In the genomic region with DNA sequence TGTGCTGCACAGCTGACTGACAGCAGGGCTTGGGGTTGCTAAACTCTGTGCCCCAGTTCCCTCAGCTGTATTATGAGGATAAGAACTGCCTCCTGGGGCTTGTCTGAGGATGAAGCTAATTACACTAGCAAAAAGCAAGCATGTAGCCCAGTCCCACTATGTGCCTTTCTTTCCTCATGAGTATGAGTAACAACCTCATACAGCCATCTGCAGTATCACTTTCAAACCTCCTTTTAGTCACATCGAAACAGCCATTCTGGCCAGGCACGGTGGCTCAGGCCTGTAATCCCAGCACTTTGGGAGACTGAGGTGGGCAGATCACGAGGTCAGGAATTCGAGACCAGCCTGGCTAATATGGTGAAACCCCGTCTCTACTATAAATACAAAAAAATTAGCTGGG, we compare ENCODE assay signal across 27 cellular contexts.
A peak's percentile ranks its signal among the peaks of the same experiment; 100 is the strongest.
DNase-seq lines count a peak whose midpoint lies in the region; ATAC-seq lines count a peak whose summit lies in the region.
"Had no signal": no experiment of that assay in that cellular context is flagged by ENCODE, and none has a peak within 500 bp of the region (broad histone marks: within the 10 kb centered on the region; RNA-seq: fewer than 3 reads in every experiment).

No MANE protein-coding gene starts in this region.

- CTCF ChIA-PET in naive thymus-derived CD4-positive, alpha-beta T cell (lab: Charles Lee) = no interaction called here

- no peaks in the 10 kb centered on the region for H3K9me3 Mint-ChIP-seq in activated T-helper 17 cell treated with anti-CD3 and anti-CD28 coated beads, Interleukin-2, amount 50 U/mL, for 72 hours
- H3K9me3 Mint-ChIP-seq in naive thymus-derived CD4-positive, alpha-beta T cell = no peaks in the 10 kb centered on the region
- H3K9me3 Mint-ChIP-seq: activated naive CD4-positive, alpha-beta T cell treated with anti-CD3 and anti-CD28 coated beads for 36 hours; activated T-cell treated with anti-CD3 and anti-CD28 coated beads, Interleukin-2, amount 50 U/mL, for 24 hours; endodermal cell; natural killer cell treated with Interleukin-12 subunit alpha and Interleukin-12 subunit beta and Interleukin-15 and Interleukin-18, amount 100 ng/mL, for 72 hours; T-helper 1 cell treated with Interleukin-12 subunit alpha and Interleukin-12 subunit beta and Interleukin-4 antibody, amounts not matched to agents 30 μg/mL and 1 μg/mL, for 36 hours had no signal

- no peak overlapping the region for H3K27ac ChIP-seq in naive thymus-derived CD4-positive, alpha-beta T cell (ENCODE audit: low read depth, low read length)
- H3K27ac ChIP-seq: C4-2B, esophagus muscularis mucosa, right atrium auricular region, SK-N-MC, thyroid gland had no signal

- ATAC-seq in GM18861 (IDR thresholded peaks at IDR 0.05; ENCODE audit: unreplicated experiment) (peak; percentile 74), GM21367 (IDR thresholded peaks at IDR 0.05; ENCODE audit: unreplicated experiment) (peak; percentile 62), HG02885 (IDR thresholded peaks at IDR 0.05; ENCODE audit: poor library complexity, unreplicated experiment) (peak; percentile 81)
- peak; percentile 82 for ATAC-seq in activated T-helper 17 cell treated with anti-CD3 and anti-CD28 coated beads, Interleukin-2, amount 50 U/mL, for 72 hours (replicated peaks)
- no peak for ATAC-seq in naive thymus-derived CD4-positive, alpha-beta T cell
- ATAC-seq: natural killer cell treated with Interleukin-12 subunit alpha and Interleukin-12 subunit beta and Interleukin-15 and Interleukin-18, amount 100 ng/mL, for 72 hours had no signal

- H3K36me3 ChIP-seq in naive thymus-derived CD4-positive, alpha-beta T cell (ENCODE audit: control insufficient read depth in 2 of 3, insufficient read depth in 3 of 3, low read length in 3 of 3) = no peaks in the 10 kb centered on the region

- no peak for DNase-seq in NCI-H2081 treated with DMSO at 0.1 percent for 48 hours (lab: John Stamatoyannopoulos, UW)
- no peak for DNase-seq in NCI-H1930 (lab: John Stamatoyannopoulos, UW)
- no peak for DNase-seq in naive thymus-derived CD4-positive, alpha-beta T cell
- DNase-seq: activated naive CD4-positive, alpha-beta T cell treated with anti-CD3 and anti-CD28 coated beads for 36 hours; activated T-cell treated with anti-CD3 and anti-CD28 coated beads, Interleukin-2, amount 50 U/mL, for 24 hours; anterior cingulate cortex; endodermal cell; foreskin melanocyte; HCEC 1CT; IMR-90; NCI-H1092; NCI-H187 treated with DMSO at 0.1 percent for 48 hours; NCI-H345; NCI-H774; stimulated activated CD4-positive, alpha-beta T cell treated with anti-CD3 and anti-CD28 coated beads, Interleukin-4, amount 100 ng/mL, for 1 hour; stimulated activated naive CD4-positive, alpha-beta T cell treated with Interleukin-2 at 50 U/mL for 16 hours; thyroid gland had no signal

- H3K4me3 ChIP-seq in naive thymus-derived CD4-positive, alpha-beta T cell (ENCODE audit: low read length) = no peak overlapping the region
- H3K4me3 ChIP-seq: esophagus muscularis mucosa, right atrium auricular region, SK-N-MC, thyroid gland had no signal

- POLR2A ChIA-PET in naive thymus-derived CD4-positive, alpha-beta T cell (lab: Charles Lee) = no interaction called here

- H3K27me3 Mint-ChIP-seq in activated T-helper 17 cell treated with anti-CD3 and anti-CD28 coated beads, Interleukin-2, amount 50 U/mL, for 72 hours = no peaks in the 10 kb centered on the region
- H3K27me3 Mint-ChIP-seq in naive thymus-derived CD4-positive, alpha-beta T cell = peaks cover 0 to 12% (median 5%) of the 10 kb centered on the region in 5 donors
- H3K27me3 Mint-ChIP-seq: activated T-cell treated with anti-CD3 and anti-CD28 coated beads, Interleukin-2, amount 50 U/mL, for 24 hours had no signal

- no peaks in the 10 kb centered on the region for H3K4me1 Mint-ChIP-seq in activated T-helper 17 cell treated with anti-CD3 and anti-CD28 coated beads, Interleukin-2, amount 50 U/mL, for 72 hours
- H3K4me1 Mint-ChIP-seq in naive thymus-derived CD4-positive, alpha-beta T cell = peaks cover 0 to 3% (median 0%) of the 10 kb centered on the region in 7 donors
- H3K4me1 Mint-ChIP-seq: endodermal cell had no signal

- H3K36me3 Mint-ChIP-seq in activated T-helper 17 cell treated with anti-CD3 and anti-CD28 coated beads, Interleukin-2, amount 50 U/mL, for 72 hours (ENCODE audit: low read depth) = no peaks in the 10 kb centered on the region
- H3K36me3 Mint-ChIP-seq in naive thymus-derived CD4-positive, alpha-beta T cell = no peaks in the 10 kb centered on the region
- H3K36me3 Mint-ChIP-seq: natural killer cell treated with Interleukin-12 subunit alpha and Interleukin-12 subunit beta and Interleukin-15 and Interleukin-18, amount 100 ng/mL, for 72 hours had no signal

- H3K27me3 ChIP-seq in naive thymus-derived CD4-positive, alpha-beta T cell (ENCODE audit: control insufficient read depth in 2 of 2, insufficient read depth in 2 of 2, low read length in 2 of 2) = no peaks in the 10 kb centered on the region
- H3K27me3 ChIP-seq: esophagus muscularis mucosa, right atrium auricular region, thyroid gland had no signal

- H3K27ac Mint-ChIP-seq in activated T-helper 17 cell treated with anti-CD3 and anti-CD28 coated beads, Interleukin-2, amount 50 U/mL, for 72 hours = no peak overlapping the region
- H3K27ac Mint-ChIP-seq in naive thymus-derived CD4-positive, alpha-beta T cell = no peak overlapping the region
- H3K27ac Mint-ChIP-seq: activated naive CD4-positive, alpha-beta T cell treated with anti-CD3 and anti-CD28 coated beads for 36 hours; activated T-cell treated with anti-CD3 and anti-CD28 coated beads, Interleukin-2, amount 50 U/mL, for 24 hours; endodermal cell; natural killer cell treated with Interleukin-12 subunit alpha and Interleukin-12 subunit beta and Interleukin-15 and Interleukin-18, amount 100 ng/mL, for 72 hours; T-helper 1 cell treated with Interleukin-12 subunit alpha and Interleukin-12 subunit beta and Interleukin-4 antibody, amounts not matched to agents 30 μg/mL and 1 μg/mL, for 36 hours had no signal

- intact Hi-C loops in naive thymus-derived CD4-positive, alpha-beta T cell (cut with micrococcal nuclease) = no loop called here

- no peak overlapping the region for H3K4me3 Mint-ChIP-seq in activated T-helper 17 cell treated with anti-CD3 and anti-CD28 coated beads, Interleukin-2, amount 50 U/mL, for 72 hours
- H3K4me3 Mint-ChIP-seq in naive thymus-derived CD4-positive, alpha-beta T cell = no peak overlapping the region
- H3K4me3 Mint-ChIP-seq: activated naive CD4-positive, alpha-beta T cell treated with anti-CD3 and anti-CD28 coated beads for 36 hours; activated T-cell treated with anti-CD3 and anti-CD28 coated beads, Interleukin-2, amount 50 U/mL, for 24 hours; endodermal cell; natural killer cell treated with Interleukin-12 subunit alpha and Interleukin-12 subunit beta and Interleukin-15 and Interleukin-18, amount 100 ng/mL, for 72 hours; T-helper 1 cell treated with Interleukin-12 subunit alpha and Interleukin-12 subunit beta and Interleukin-4 antibody, amounts not matched to agents 30 μg/mL and 1 μg/mL, for 36 hours had no signal

- H3K9me3 ChIP-seq in naive thymus-derived CD4-positive, alpha-beta T cell (ENCODE audit: control insufficient read depth in 2 of 3, low read length in 3 of 3) = no peaks in the 10 kb centered on the region
- H3K9me3 ChIP-seq: esophagus muscularis mucosa, right atrium auricular region, thyroid gland had no signal

- no peaks in the 10 kb centered on the region for H3K4me1 ChIP-seq in naive thymus-derived CD4-positive, alpha-beta T cell (ENCODE audit: control insufficient read depth in 2 of 2, insufficient read depth in 2 of 2, low read length in 2 of 2)
- H3K4me1 ChIP-seq: esophagus muscularis mucosa, right atrium auricular region, thyroid gland had no signal
